In the genomic region with DNA sequence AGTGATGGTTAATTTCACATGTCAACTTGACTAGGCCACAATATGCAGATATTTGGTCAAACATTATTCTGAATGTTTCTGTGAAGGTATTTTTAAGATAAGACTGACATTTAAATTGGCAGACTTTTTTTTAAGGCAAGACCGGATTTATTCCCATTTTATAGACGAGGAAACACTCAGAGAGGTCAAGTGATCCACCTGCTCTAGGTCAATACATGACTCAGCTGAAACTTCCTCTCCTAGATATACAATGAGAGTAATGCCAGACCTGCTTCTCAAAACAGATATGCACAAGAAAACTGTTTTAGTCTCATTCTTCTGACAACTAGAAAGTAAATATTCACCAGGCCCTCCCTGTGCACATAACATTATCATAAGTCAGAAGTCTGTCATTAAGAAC, we compare ENCODE assay signal across 19 cellular contexts.
DNase-seq lines count a peak whose midpoint lies in the region; ATAC-seq, FAIRE-seq and TF ChIP-seq lines count a peak whose summit lies in the region.
"Had no signal": no experiment of that assay in that cellular context is flagged by ENCODE, and none has a peak within 500 bp of the region (broad histone marks: within the 10 kb centered on the region; RNA-seq: fewer than 3 reads in every experiment).

No MANE protein-coding gene starts in this region.

- dilution Hi-C loops in endothelial cell of umbilical vein (cut with MboI; ENCODE audit: extremely low pct_ligation_motif_present, low sequenced_read_pairs) = no loop called here

- peaks cover 25% of the 10 kb centered on the region for H3K79me1 ChIP-seq in mesenchymal stem cell (replicated peaks; ENCODE audit: low read length, poor library complexity, severe bottlenecking)

- H4K8ac ChIP-seq in mesenchymal stem cell (ENCODE audit: low read length) = no peak overlapping the region

- H3F3A ChIP-seq in PC-3 (ENCODE audit: low read length, unreplicated experiment) = no peaks in the 10 kb centered on the region
- H3F3A ChIP-seq in SK-N-SH (replicated peaks; ENCODE audit: insufficient read depth) = no peaks in the 10 kb centered on the region

- peak; percentile 35 for ATAC-seq in PC-3
- no peak for ATAC-seq in stimulated activated memory B cell treated with anti-CD40 and anti-IgM and Interleukin-4, amounts not matched to agents 10 μg/mL and 1 μg/mL and 100 μg/mL, for 72 hours
- ATAC-seq: HCT116 had no signal

- no peaks in the 10 kb centered on the region for H3K9me1 ChIP-seq in endothelial cell of umbilical vein (replicated peaks; ENCODE audit: control insufficient read depth, extremely low read depth, insufficient read depth, low read length)

- H3K27ac ChIP-seq in PC-3 (ENCODE audit: low read length) = no peak overlapping the region
- no peak overlapping the region for H3K27ac ChIP-seq in endothelial cell of umbilical vein (ENCODE audit: insufficient read depth, low read depth, low read length)
- no peak overlapping the region for H3K27ac ChIP-seq in mesenchymal stem cell (ENCODE audit: low read length, poor library complexity, severe bottlenecking)
- no peak overlapping the region for H3K27ac ChIP-seq in SK-N-SH (ENCODE audit: low read depth in 2 of 2, low read length in 1 of 2)
- H3K27ac ChIP-seq: BLaER1, KMS-11, SJCRH30 had no signal

- H4K20me1 ChIP-seq in PC-3 (ENCODE audit: low read length) (no peaks in the 10 kb centered on the region), endothelial cell of umbilical vein (replicated peaks; ENCODE audit: control insufficient read depth, extremely low read depth, insufficient read depth, low read length) (no peaks in the 10 kb centered on the region), SK-N-SH (ENCODE audit: insufficient read depth) (no peaks in the 10 kb centered on the region)
- H4K20me1 ChIP-seq: BLaER1 had no signal

- H2BK12ac ChIP-seq in mesenchymal stem cell (ENCODE audit: low read length in 2 of 2) = no peak overlapping the region

- H3K4me1 ChIP-seq in PC-3 (ENCODE audit: insufficient read depth, low read length) (no peaks in the 10 kb centered on the region), endothelial cell of umbilical vein (ENCODE audit: control insufficient read depth, extremely low read depth, insufficient read depth, low read length) (peaks cover 18% of the 10 kb centered on the region), mesenchymal stem cell (ENCODE audit: control insufficient read depth, insufficient read depth, low read depth, low read length) (no peaks in the 10 kb centered on the region), SK-N-SH (ENCODE audit: control insufficient read depth in 1 of 2, insufficient read depth in 2 of 2, low read depth in 1 of 2, low read length in 1 of 2) (no peaks in the 10 kb centered on the region)
- H3K4me1 ChIP-seq: BLaER1, SJCRH30 had no signal

- H3K9me3 ChIP-seq in PC-3 (ENCODE audit: low read length) = no peaks in the 10 kb centered on the region
- H3K9me3 ChIP-seq in endothelial cell of umbilical vein (replicated peaks; ENCODE audit: control insufficient read depth, insufficient read depth, low read length) = no peaks in the 10 kb centered on the region
- H3K9me3 ChIP-seq in mesenchymal stem cell (ENCODE audit: control insufficient read depth, low read length) = no peaks in the 10 kb centered on the region
- no peaks in the 10 kb centered on the region for H3K9me3 ChIP-seq in SK-N-SH
- H3K9me3 ChIP-seq: BLaER1, SJCRH30 had no signal

- 15% methylated on average over 2 of the region's 2 CpGs for WGBS in mesenchymal stem cell
- 81% methylated on average over 2 of the region's 2 CpGs for WGBS in SK-N-SH (ENCODE audit: low lambda C conversion rate)

- intact Hi-C loops in PC-3 (cut with micrococcal nuclease) (no loop called here), endothelial cell of umbilical vein (cut with micrococcal nuclease) (no loop called here)

- H3K14ac ChIP-seq in mesenchymal stem cell (ENCODE audit: low read length in 2 of 2) = no peak overlapping the region

- H2BK5ac ChIP-seq in mesenchymal stem cell (ENCODE audit: low read depth, low read length, poor library complexity, severe bottlenecking) = no peak overlapping the region

- H3K4ac ChIP-seq in mesenchymal stem cell (ENCODE audit: low read depth in 1 of 2, low read length in 2 of 2) = no peak overlapping the region

- POLR2A ChIA-PET in PC-3 (lab: Charles Lee; ENCODE audit: unreplicated experiment) = no interaction called here
- POLR2A ChIA-PET in endothelial cell of umbilical vein (lab: Charles Lee) = no interaction called here
- POLR2A ChIA-PET in SK-N-SH (lab: Yijun Ruan, JAX) = no interaction called here

- no peak overlapping the region for H3K4me3 ChIP-seq in PC-3 (ENCODE audit: low read length)
- no peak overlapping the region for H3K4me3 ChIP-seq in endothelial cell of umbilical vein (replicated peaks in 1 of 3; ENCODE audit: insufficient read depth in 1 of 3, low read depth in 1 of 3, low read length in 3 of 3)
- no peak overlapping the region for H3K4me3 ChIP-seq in mesenchymal stem cell (ENCODE audit: insufficient read depth in 1 of 2, low read depth in 1 of 2, low read length in 2 of 2)
- H3K4me3 ChIP-seq in SK-N-SH (ENCODE audit: low read depth in 2 of 2, low read length in 1 of 2) = no peak overlapping the region
- H3K4me3 ChIP-seq: BLaER1, SJCRH30 had no signal

- H3K4me3 Mint-ChIP-seq in stimulated activated memory B cell treated with anti-CD40 and anti-IgM and Interleukin-4, amounts not matched to agents 10 μg/mL and 1 μg/mL and 100 μg/mL, for 72 hours = no peak overlapping the region
- H3K4me3 Mint-ChIP-seq in chondrocyte (ENCODE audit: unreplicated experiment) = no peak overlapping the region
- H3K4me3 Mint-ChIP-seq: CD8-positive, alpha-beta memory T cell had no signal

- no peak overlapping the region for H2AK5ac ChIP-seq in mesenchymal stem cell (ENCODE audit: low read length, severe bottlenecking)

- H3K4me1 Mint-ChIP-seq in stimulated activated memory B cell treated with anti-CD40 and anti-IgM and Interleukin-4, amounts not matched to agents 10 μg/mL and 1 μg/mL and 100 μg/mL, for 72 hours = peaks cover 26% of the 10 kb centered on the region
- H3K4me1 Mint-ChIP-seq in chondrocyte (ENCODE audit: low read depth) = peaks cover 8% of the 10 kb centered on the region

- H3K9me3 Mint-ChIP-seq in stimulated activated memory B cell treated with anti-CD40 and anti-IgM and Interleukin-4, amounts not matched to agents 10 μg/mL and 1 μg/mL and 100 μg/mL, for 72 hours = no peaks in the 10 kb centered on the region
- H3K9me3 Mint-ChIP-seq in chondrocyte (ENCODE audit: low read depth) = no peaks in the 10 kb centered on the region
- H3K9me3 Mint-ChIP-seq: CD8-positive, alpha-beta memory T cell had no signal

- no peak for TF ChIP-seq CTCF in PC-3 (conservative IDR thresholded peaks at IDR 0.05; ENCODE audit: low read depth, low read length)
- TF ChIP-seq CTCF in endothelial cell of umbilical vein (IDR thresholded peaks at IDR 0.05; ENCODE audit: extremely low read depth in 1 of 2, insufficient read depth in 1 of 2, low read depth in 1 of 2, low read length in 2 of 2) = no peak
- TF ChIP-seq CTCF in chondrocyte (IDR thresholded peaks at IDR 0.05) = no peak
- no peak for TF ChIP-seq CTCF in SK-N-SH (IDR thresholded peaks at IDR 0.05)

- no peak overlapping the region for H2BK120ac ChIP-seq in mesenchymal stem cell (ENCODE audit: low read depth, low read length)

- DNase-seq in DMS53 (lab: John Stamatoyannopoulos, UW) (peak; percentile 77), PC-3 (peak; percentile 24), endothelial cell of umbilical vein (ENCODE audit: low read depth, low spot score) (peak; percentile 72), mesenchymal stem cell (peak; percentile 7), OCI-M1 (lab: John Stamatoyannopoulos, UW) (no peak), chondrocyte (ENCODE audit: low spot score) (no peak), SK-N-SH (no peak)
- DNase-seq: CD8-positive, alpha-beta memory T cell; DMS79; GOT3; NCI-H1417 treated with DMSO at 0.1 percent for 48 hours; NCI-H187 treated with DMSO at 0.1 percent for 48 hours; NCI-H226; NCI-H524 treated with DMSO at 0.1 percent for 48 hours; SJCRH30 had no signal

- H3K9me2 ChIP-seq in PC-3 (replicated peaks; ENCODE audit: low read length) (no peaks in the 10 kb centered on the region), SK-N-SH (no peaks in the 10 kb centered on the region)

- H3K27ac Mint-ChIP-seq in stimulated activated memory B cell treated with anti-CD40 and anti-IgM and Interleukin-4, amounts not matched to agents 10 μg/mL and 1 μg/mL and 100 μg/mL, for 72 hours = no peak overlapping the region
- H3K27ac Mint-ChIP-seq in chondrocyte (ENCODE audit: unreplicated experiment) = no peak overlapping the region

- no peak overlapping the region for H4K91ac ChIP-seq in mesenchymal stem cell (ENCODE audit: low read length)

- CTCF ChIA-PET in PC-3 (lab: Charles Lee) = no interaction called here
- CTCF ChIA-PET in endothelial cell of umbilical vein (lab: Charles Lee) = no interaction called here
- CTCF ChIA-PET in SK-N-SH (lab: Yijun Ruan, JAX) = no interaction called here

- no peak for TF ChIP-seq POLR2A in endothelial cell of umbilical vein (IDR thresholded peaks at IDR 0.05; ENCODE audit: low read depth, low read length)

- H3K36me3 Mint-ChIP-seq in stimulated activated memory B cell treated with anti-CD40 and anti-IgM and Interleukin-4, amounts not matched to agents 10 μg/mL and 1 μg/mL and 100 μg/mL, for 72 hours = peaks cover 34% of the 10 kb centered on the region
- H3K36me3 Mint-ChIP-seq in chondrocyte (ENCODE audit: low read depth) = no peaks in the 10 kb centered on the region

- H3K23ac ChIP-seq in mesenchymal stem cell (ENCODE audit: low read length in 2 of 2) = no peak overlapping the region

- H3K9ac ChIP-seq in PC-3 (ENCODE audit: low read length) (no peak overlapping the region), endothelial cell of umbilical vein (replicated peaks; ENCODE audit: extremely low read depth, insufficient read depth, low read length) (no peak overlapping the region), mesenchymal stem cell (ENCODE audit: low read length) (no peak overlapping the region), SK-N-SH (no peak overlapping the region)
- H3K9ac ChIP-seq: BLaER1, KMS-11 had no signal

- TF ChIP-seq EP300 in SK-N-SH (IDR thresholded peaks at IDR 0.05; ENCODE audit: borderline replicate concordance in 1 of 2, low read depth in 1 of 2, low read length in 1 of 2) = no peak

- H3K79me2 ChIP-seq in PC-3 (ENCODE audit: low read length) (no peaks in the 10 kb centered on the region), endothelial cell of umbilical vein (ENCODE audit: control insufficient read depth, insufficient read depth, low read length) (no peaks in the 10 kb centered on the region), SK-N-SH (ENCODE audit: insufficient read depth) (no peaks in the 10 kb centered on the region)

- H3K4me2 ChIP-seq in PC-3 (ENCODE audit: low read length) = no peak overlapping the region
- no peak overlapping the region for H3K4me2 ChIP-seq in endothelial cell of umbilical vein (ENCODE audit: insufficient read depth, low read length)
- H3K4me2 ChIP-seq in mesenchymal stem cell (ENCODE audit: low read length, poor library complexity, severe bottlenecking) = no peak overlapping the region
- H3K4me2 ChIP-seq in SK-N-SH = no peak overlapping the region
- H3K4me2 ChIP-seq: BLaER1, KMS-11 had no signal

- H2BK15ac ChIP-seq in mesenchymal stem cell (ENCODE audit: low read depth, poor library complexity, severe bottlenecking) = no peak overlapping the region

- FAIRE-seq in endothelial cell of umbilical vein (lab: Jason Lieb, UNC) = peak; percentile 86

- no peak for TF ChIP-seq RAD21 in SK-N-SH (IDR thresholded peaks at IDR 0.05; ENCODE audit: low read length)

- BruUV-seq in PC-3 (replicated peaks; lab: Mats Ljungman, UMichigan) = no TSS peak
- BruUV-seq in endothelial cell of umbilical vein (replicated peaks; lab: Mats Ljungman, UMichigan) = no TSS peak

- no peaks in the 10 kb centered on the region for H3K36me3 ChIP-seq in PC-3 (ENCODE audit: low read depth, low read length)
- H3K36me3 ChIP-seq in endothelial cell of umbilical vein (ENCODE audit: control insufficient read depth in 2 of 2, extremely low read depth in 1 of 2, insufficient read depth in 2 of 2, low read length in 2 of 2) = no peaks in the 10 kb centered on the region
- H3K36me3 ChIP-seq in mesenchymal stem cell (ENCODE audit: control insufficient read depth in 1 of 2, insufficient read depth in 2 of 2, low read depth in 1 of 2, low read length in 2 of 2) = peaks cover 3% of the 10 kb centered on the region in 2 experiments
- H3K36me3 ChIP-seq in SK-N-SH (replicated peaks in 1 of 2; ENCODE audit: control insufficient read depth in 1 of 2, insufficient read depth in 2 of 2, low read length in 1 of 2) = no peaks in the 10 kb centered on the region
- H3K36me3 ChIP-seq: SJCRH30 had no signal

- no peaks in the 10 kb centered on the region for H3K27me3 ChIP-seq in PC-3 (ENCODE audit: low read length)
- H3K27me3 ChIP-seq in endothelial cell of umbilical vein (ENCODE audit: control insufficient read depth in 2 of 2, insufficient read depth in 2 of 2, low read length in 2 of 2) = no peaks in the 10 kb centered on the region
- no peaks in the 10 kb centered on the region for H3K27me3 ChIP-seq in mesenchymal stem cell (ENCODE audit: control insufficient read depth in 1 of 2, insufficient read depth in 1 of 2, low read length in 2 of 2)
- H3K27me3 ChIP-seq in SK-N-SH (ENCODE audit: insufficient read depth) = no peaks in the 10 kb centered on the region
- H3K27me3 ChIP-seq: BLaER1, SJCRH30 had no signal

- no peaks in the 10 kb centered on the region for H3K27me3 Mint-ChIP-seq in stimulated activated memory B cell treated with anti-CD40 and anti-IgM and Interleukin-4, amounts not matched to agents 10 μg/mL and 1 μg/mL and 100 μg/mL, for 72 hours
- no peaks in the 10 kb centered on the region for H3K27me3 Mint-ChIP-seq in chondrocyte (ENCODE audit: low read depth)
- H3K27me3 Mint-ChIP-seq: CD8-positive, alpha-beta memory T cell had no signal

- H2AFZ ChIP-seq in PC-3 (ENCODE audit: low read length) = no peak overlapping the region
- no peak overlapping the region for H2AFZ ChIP-seq in endothelial cell of umbilical vein (ENCODE audit: low read depth, low read length)
- no peak overlapping the region for H2AFZ ChIP-seq in mesenchymal stem cell (ENCODE audit: low read depth, low read length)
- H2AFZ ChIP-seq in SK-N-SH (ENCODE audit: low read depth) = no peak overlapping the region

- no peak overlapping the region for H3K18ac ChIP-seq in mesenchymal stem cell (ENCODE audit: low read depth in 1 of 2, low read length in 2 of 2)

Comparison
In these comparisons a context has a peak if more than half of its experiments do, and no peak if none do; other contexts are left out.
1. DNase-seq: peak in DMS53 (single experiment), PC-3 (single experiment), endothelial cell of umbilical vein (single experiment) and mesenchymal stem cell (single experiment); none in OCI-M1 (single experiment), chondrocyte (single experiment) and SK-N-SH (single experiment).